Comparison of ENCODE assay signal across 8 cellular contexts in the genomic region with DNA sequence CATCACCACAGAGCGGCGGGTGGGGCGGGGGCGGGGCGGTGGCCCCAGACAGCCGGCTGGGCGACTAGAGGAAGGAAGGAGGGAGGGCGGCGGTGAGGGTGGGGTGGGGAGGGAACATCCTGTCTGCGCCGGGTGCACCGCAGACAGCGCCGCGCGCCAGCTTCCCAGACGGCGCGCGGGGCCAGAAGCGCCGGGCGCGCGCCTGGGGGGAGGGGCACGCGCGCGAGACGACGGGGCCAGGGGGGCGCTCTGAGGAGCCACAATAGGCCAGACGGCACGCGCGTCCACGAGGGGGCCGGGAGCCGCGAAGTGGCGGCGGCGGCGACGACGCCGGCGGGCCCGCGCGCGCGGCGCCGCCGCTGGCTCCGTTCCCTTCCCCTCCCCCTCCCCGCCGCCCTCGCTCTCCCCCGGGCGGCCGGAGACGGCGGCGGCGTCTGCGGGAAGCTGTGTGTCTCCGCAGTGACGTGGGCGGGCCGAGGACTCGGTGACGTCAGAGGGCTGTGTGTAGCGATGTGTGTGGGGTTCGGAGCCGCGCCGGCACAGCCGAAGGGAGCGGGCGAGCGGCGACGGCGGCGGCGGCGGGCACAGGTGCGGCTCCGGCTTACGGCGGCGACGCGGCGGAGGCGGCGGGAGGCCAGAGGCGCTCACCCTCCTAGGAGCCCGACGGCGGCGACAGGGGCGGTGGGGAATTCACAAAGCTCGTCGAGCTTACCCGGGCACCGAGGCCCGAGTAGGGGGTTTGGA. TPM values are rescaled to one million over a fixed set of nuclear protein-coding genes. Genes with fewer than 3 reads are reported as not detected.
A peak's percentile ranks its signal among the peaks of the same experiment; 100 is the strongest.
DNase-seq lines count a peak whose midpoint lies in the region; TF ChIP-seq lines count a peak whose summit lies in the region.

A gene with protein sequence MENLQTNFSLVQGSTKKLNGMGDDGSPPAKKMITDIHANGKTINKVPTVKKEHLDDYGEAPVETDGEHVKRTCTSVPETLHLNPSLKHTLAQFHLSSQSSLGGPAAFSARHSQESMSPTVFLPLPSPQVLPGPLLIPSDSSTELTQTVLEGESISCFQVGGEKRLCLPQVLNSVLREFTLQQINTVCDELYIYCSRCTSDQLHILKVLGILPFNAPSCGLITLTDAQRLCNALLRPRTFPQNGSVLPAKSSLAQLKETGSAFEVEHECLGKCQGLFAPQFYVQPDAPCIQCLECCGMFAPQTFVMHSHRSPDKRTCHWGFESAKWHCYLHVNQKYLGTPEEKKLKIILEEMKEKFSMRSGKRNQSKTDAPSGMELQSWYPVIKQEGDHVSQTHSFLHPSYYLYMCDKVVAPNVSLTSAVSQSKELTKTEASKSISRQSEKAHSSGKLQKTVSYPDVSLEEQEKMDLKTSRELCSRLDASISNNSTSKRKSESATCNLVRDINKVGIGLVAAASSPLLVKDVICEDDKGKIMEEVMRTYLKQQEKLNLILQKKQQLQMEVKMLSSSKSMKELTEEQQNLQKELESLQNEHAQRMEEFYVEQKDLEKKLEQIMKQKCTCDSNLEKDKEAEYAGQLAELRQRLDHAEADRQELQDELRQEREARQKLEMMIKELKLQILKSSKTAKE (plus strand): TSS at position 540 of the 744 bp plus-strand sequence. CDS start 2,617 bp downstream, outside the sequence.

- peak within 1 kb of the TSS; percentile 75 for H3K4me3 ChIP-seq in HFF-Myc (replicated peaks; ENCODE audit: low read depth, low read length)
- H3K4me3 ChIP-seq in neutrophil (ENCODE audit: low read depth in 1 of 2, low read length in 1 of 2): peak within 1 kb of the TSS; percentile 77 to 87

- no peaks in the 10 kb centered on the region for H3K9me3 ChIP-seq in neutrophil

- no peaks in the 10 kb centered on the region for H3K36me3 ChIP-seq in neutrophil

- TF ChIP-seq CTCF in HFF-Myc (IDR thresholded peaks at IDR 0.05; ENCODE audit: low read depth, low read length, missing control alignments) (no peak), neutrophil (IDR thresholded peaks at IDR 0.05) (peak; percentile 58), subcutaneous adipose tissue (IDR thresholded peaks at IDR 0.05; ENCODE audit: low read depth) (no peak)

- H3K27me3 ChIP-seq in neutrophil: no peaks in the 10 kb centered on the region

- H3K4me1 ChIP-seq in neutrophil (ENCODE audit: control insufficient read depth in 1 of 2, insufficient read depth in 1 of 2, low read depth in 1 of 2, low read length in 1 of 2): peaks cover 44 to 54% of the 10 kb centered on the region in 2 experiments

- in situ Hi-C loops in SK-MEL-5 (cut with HindIII; ENCODE audit: low pct_unique_long_range_greater_than_20kb, low sequenced_read_pairs): no loop called here

- peak within 1 kb of the TSS; percentile 99 for H3K27ac ChIP-seq in neutrophil

- DNase-seq in GM03348 (ENCODE audit: low spot score) (peak; percentile 95), HFF-Myc (ENCODE audit: extremely low read depth, low read depth) (peak; percentile 61), MV-4-11 (lab: John Stamatoyannopoulos, UW) (peak; percentile 87), SK-MEL-5 (ENCODE audit: low read depth, low spot score) (peak; percentile 94), foreskin melanocyte (peak; percentile 85)
- peak; percentile 95 for DNase-seq in activated naive CD4-positive, alpha-beta T cell treated with Interleukin-2 at 50 U/mL for 16 hours

RNA-seq across cellular contexts. Expression of the gene that starts here (rescaled TPM):
- 18.5 and 21.3 TPM in 2 replicates for total RNA-seq in SK-MEL-5 (2014; rRNA removed; shearing (Covaris generic))
- polyA plus RNA-seq in SK-MEL-5 (2015; cell fraction: cytosol; rRNA removed): 5.6 and 9.3 TPM in 2 replicates
- polyA plus RNA-seq in SK-MEL-5 (2015; cell fraction: nucleus; rRNA removed): 13.1 and 16.1 TPM in 2 replicates
- 10 to 100 TPM; 31.1 to 49.4 (median 33.3) TPM for total RNA-seq in subcutaneous adipose tissue

Comparison
In these comparisons a context has a peak if more than half of its experiments do, and no peak if none do; other contexts are left out.
1. Peak in every context shown above with its lines: DNase-seq, H3K4me3 ChIP-seq and H3K27ac ChIP-seq.